Comparison of ENCODE assay signal across 8 cellular contexts in genomic region chr12:46896680-46897079, GRCh38.
"Had no signal": no experiment of that assay in that cellular context is flagged by ENCODE, and none has a peak within 500 bp of the region (broad histone marks: within the 10 kb centered on the region; RNA-seq: fewer than 3 reads in every experiment).

No MANE protein-coding gene starts in this region.

- H2AFZ ChIP-seq: GM23248 had no signal

- H3K9me3 ChIP-seq: HAP-1 had no signal

- DNase-seq: GM23248, GOT3, H7, HFFc6, IMR-90 had no signal

- H3K27ac ChIP-seq: GM23248 had no signal

- H3K4me3 ChIP-seq: GM23248, HAP-1, K562 had no signal

- H3K36me3 ChIP-seq: HAP-1 had no signal

- ATAC-seq: HCT116, K562 had no signal

- H3K4me1 ChIP-seq: HAP-1 had no signal
